In genomic region chr19:11519138-11519537, GRCh38 we compare ENCODE assay signal across 30 cellular contexts. TPM values are rescaled to one million over a fixed set of nuclear protein-coding genes. Genes with fewer than 3 reads are reported as not detected.
"Had no signal": no experiment of that assay in that cellular context is flagged by ENCODE, and none has a peak within 500 bp of the region (broad histone marks: within the 10 kb centered on the region; RNA-seq: fewer than 3 reads in every experiment).

No MANE protein-coding gene starts in this region.

- H3K9me3 Mint-ChIP-seq: activated CD4-positive, alpha-beta memory T cell treated with anti-CD3 and anti-CD28 coated beads, Interleukin-2, amount 10 ng/mL, durations not matched to agents 7 days and 5 days; activated naive CD4-positive, alpha-beta T cell treated with anti-CD3 and anti-CD28 coated beads for 36 hours; activated naive CD8-positive, alpha-beta T cell treated with anti-CD3 and anti-CD28 coated beads, Interleukin-2, amount 50 U/mL, for 24 hours; activated T-cell treated with anti-CD3 and anti-CD28 coated beads, Interleukin-2, amount 50 U/mL, for 24 hours; brain; central memory CD8-positive, alpha-beta T cell had no signal

- ATAC-seq: activated naive CD8-positive, alpha-beta T cell treated with anti-CD3 and anti-CD28 coated beads, Interleukin-2, amount 50 U/mL, for 24 hours had no signal

- H3K4me1 Mint-ChIP-seq: activated CD4-positive, alpha-beta memory T cell treated with anti-CD3 and anti-CD28 coated beads, Interleukin-2, amount 10 ng/mL, durations not matched to agents 7 days and 5 days; activated naive CD8-positive, alpha-beta T cell treated with anti-CD3 and anti-CD28 coated beads, Interleukin-2, amount 50 U/mL, for 24 hours; brain; central memory CD8-positive, alpha-beta T cell had no signal

- H3K4me3 Mint-ChIP-seq: activated CD4-positive, alpha-beta memory T cell treated with anti-CD3 and anti-CD28 coated beads, Interleukin-2, amount 10 ng/mL, durations not matched to agents 7 days and 5 days; activated naive CD4-positive, alpha-beta T cell treated with anti-CD3 and anti-CD28 coated beads for 36 hours; activated naive CD8-positive, alpha-beta T cell; activated naive CD8-positive, alpha-beta T cell treated with anti-CD3 and anti-CD28 coated beads, Interleukin-2, amount 50 U/mL, for 24 hours; activated T-cell treated with anti-CD3 and anti-CD28 coated beads, Interleukin-2, amount 50 U/mL, for 24 hours; brain; central memory CD8-positive, alpha-beta T cell had no signal

- H3K27me3 Mint-ChIP-seq: activated CD4-positive, alpha-beta memory T cell treated with anti-CD3 and anti-CD28 coated beads, Interleukin-2, amount 10 ng/mL, durations not matched to agents 7 days and 5 days; activated naive CD8-positive, alpha-beta T cell; activated naive CD8-positive, alpha-beta T cell treated with anti-CD3 and anti-CD28 coated beads, Interleukin-2, amount 50 U/mL, for 24 hours; activated T-cell treated with anti-CD3 and anti-CD28 coated beads, Interleukin-2, amount 50 U/mL, for 24 hours; brain; central memory CD8-positive, alpha-beta T cell had no signal

- H3K27me3 ChIP-seq: cardiac muscle cell, SJCRH30 had no signal

- H3K4me3 ChIP-seq: cardiac muscle cell, SJCRH30, SK-N-MC had no signal

- DNase-seq: activated CD4-positive, alpha-beta memory T cell treated with anti-CD3 and anti-CD28 coated beads, Interleukin-2, amount 10 ng/mL, durations not matched to agents 7 days and 5 days; activated CD4-positive, alpha-beta T cell treated with anti-CD3 and anti-CD28 coated beads for 1 hour; activated CD4-positive, alpha-beta T cell treated with anti-CD3 and anti-CD28 coated beads for 48 hours; activated CD4-positive, CD25-positive, alpha-beta regulatory T cell; activated gamma-delta T cell treated with Interleukin-2 at 50 U/mL for 16 hours; activated naive CD4-positive, alpha-beta T cell treated with anti-CD3 and anti-CD28 coated beads for 36 hours; activated naive CD8-positive, alpha-beta T cell treated with anti-CD3 and anti-CD28 coated beads, Interleukin-2, amount 50 U/mL, for 24 hours; activated T-cell treated with anti-CD3 and anti-CD28 coated beads, Interleukin-2, amount 50 U/mL, for 24 hours; anterior cingulate cortex; NCI-H1105; NCI-H1417 treated with DMSO at 0.1 percent for 48 hours; NCI-H187 treated with DMSO at 0.1 percent for 48 hours; NCI-H2081 treated with DMSO at 0.1 percent for 48 hours; NCI-H345; NCI-H524 treated with DMSO at 0.1 percent for 48 hours; NK-92 treated with Interleukin-12 subunit alpha and Interleukin-12 subunit beta, amount 100 ng/mL, for 24 hours; SHP77; SJCRH30; T1000; WERI-Rb-1 had no signal

- H3K36me3 ChIP-seq: SJCRH30 had no signal

- H3K27ac Mint-ChIP-seq: activated CD4-positive, alpha-beta memory T cell treated with anti-CD3 and anti-CD28 coated beads, Interleukin-2, amount 10 ng/mL, durations not matched to agents 7 days and 5 days; activated naive CD4-positive, alpha-beta T cell treated with anti-CD3 and anti-CD28 coated beads for 36 hours; activated naive CD8-positive, alpha-beta T cell; activated naive CD8-positive, alpha-beta T cell treated with anti-CD3 and anti-CD28 coated beads, Interleukin-2, amount 50 U/mL, for 24 hours; activated T-cell treated with anti-CD3 and anti-CD28 coated beads, Interleukin-2, amount 50 U/mL, for 24 hours had no signal

RNA-seq across cellular contexts. Expression of gene CNN1, which starts 19.5 kb away (rescaled TPM):
- total RNA-seq: activated CD4-positive, alpha-beta memory T cell treated with anti-CD3 and anti-CD28 coated beads, Interleukin-2, amount 10 ng/mL, durations not matched to agents 7 days and 5 days; activated naive CD4-positive, alpha-beta T cell treated with anti-CD3 and anti-CD28 coated beads for 36 hours; NCI-H460; OCI-LY7; T-helper 1 cell treated with Interleukin-12 subunit alpha and Interleukin-12 subunit beta and Interleukin-4 antibody, amounts not matched to agents 30 ng/mL and 1 ng/mL, for 36 hours; T-helper 2 cell treated with Interferon-gamma antibody and Interleukin-4, amounts not matched to agents 100 ng/mL and 5 ng/mL, for 36 hours had no signal

RNA-seq across cellular contexts. Expression of gene ELAVL3, which starts 38.3 kb away (rescaled TPM):
- total RNA-seq: activated CD4-positive, alpha-beta memory T cell treated with anti-CD3 and anti-CD28 coated beads, Interleukin-2, amount 10 ng/mL, durations not matched to agents 7 days and 5 days; activated naive CD4-positive, alpha-beta T cell treated with anti-CD3 and anti-CD28 coated beads for 36 hours; LHCN-M2; NCI-H460; SJCRH30; T-helper 1 cell treated with Interleukin-12 subunit alpha and Interleukin-12 subunit beta and Interleukin-4 antibody, amounts not matched to agents 30 ng/mL and 1 ng/mL, for 36 hours had no signal
